In the genomic region with DNA sequence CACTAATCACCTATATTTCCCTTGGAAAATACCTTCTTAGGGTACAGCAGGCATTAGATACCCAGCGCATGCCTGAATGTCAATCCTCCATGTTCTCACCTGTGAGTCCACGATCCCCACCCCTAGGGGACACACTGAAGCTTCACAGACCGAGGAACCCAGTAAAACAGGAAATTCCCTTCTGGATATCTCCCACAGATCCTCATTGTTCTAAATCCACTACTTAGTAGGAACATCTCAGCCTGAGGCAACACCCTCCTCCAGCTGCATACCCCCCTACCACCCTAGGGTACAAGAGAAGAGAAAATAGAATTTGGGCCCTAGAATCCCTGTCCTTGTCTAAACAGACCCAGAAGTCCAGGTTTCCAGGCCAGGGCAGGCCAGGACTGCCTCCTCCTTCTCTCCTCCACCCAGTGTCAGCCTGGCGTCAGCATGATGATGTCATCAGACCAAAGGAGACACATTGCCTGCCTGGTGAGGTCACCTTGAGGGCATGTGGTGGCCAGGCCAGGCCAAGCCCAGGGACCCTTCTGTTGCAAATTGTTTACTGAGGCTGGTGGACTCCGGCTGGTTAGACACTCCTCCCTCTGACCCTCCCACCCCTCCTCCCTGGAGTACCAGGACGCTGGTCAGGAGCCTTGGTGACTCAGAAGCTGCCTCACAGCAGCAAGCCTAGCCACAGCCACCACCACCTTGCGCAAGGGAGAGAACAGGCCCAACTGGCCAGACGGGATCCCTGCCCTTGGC, we compare ENCODE assay signal across 8 cellular contexts. TPM values are rescaled to one million over a fixed set of nuclear protein-coding genes. Genes with fewer than 3 reads are reported as not detected.
A peak's percentile ranks its signal among the peaks of the same experiment; 100 is the strongest.
DNase-seq lines count a peak whose midpoint lies in the region; ATAC-seq and TF ChIP-seq lines count a peak whose summit lies in the region.

No MANE protein-coding gene starts in this region.

- TF ChIP-seq CTCF in chondrocyte (IDR thresholded peaks at IDR 0.05): no peak

- H3K79me2 ChIP-seq in mesendoderm (ENCODE audit: control insufficient read depth, insufficient read depth, low read length): no peaks in the 10 kb centered on the region
- no peaks in the 10 kb centered on the region for H3K79me2 ChIP-seq in Karpas-422 (ENCODE audit: low read length)

- H2AK5ac ChIP-seq in mesendoderm (ENCODE audit: low read length): no peak overlapping the region

- H3K56ac ChIP-seq in mesendoderm (ENCODE audit: low read length): peak overlapping the region; percentile 27

- no CpG with 5 or more reads among the region's 8 CpGs for WGBS in mesendoderm (ENCODE audit: extremely low coverage, insufficient coverage, low lambda C conversion rate)

- H3K4me3 ChIP-seq in MG63 (no peak overlapping the region), mesendoderm (ENCODE audit: low read length) (no peak overlapping the region), Karpas-422 (ENCODE audit: low read length) (no peak overlapping the region)

- H3K4me1 ChIP-seq in mesendoderm (ENCODE audit: control insufficient read depth, low read depth, low read length): peaks cover 8% of the 10 kb centered on the region
- no peaks in the 10 kb centered on the region for H3K4me1 ChIP-seq in Karpas-422 (ENCODE audit: low read length)

- no peak overlapping the region for H2AFZ ChIP-seq in Karpas-422 (ENCODE audit: low read length)

- H3K9me3 Mint-ChIP-seq in chondrocyte (ENCODE audit: low read depth): no peaks in the 10 kb centered on the region

- H3K4me2 ChIP-seq in mesendoderm (ENCODE audit: low read length): no peak overlapping the region
- no peak overlapping the region for H3K4me2 ChIP-seq in Karpas-422 (ENCODE audit: low read depth, low read length, poor library complexity, severe bottlenecking)

- H3K4me3 Mint-ChIP-seq in chondrocyte (ENCODE audit: unreplicated experiment): no peak overlapping the region

- H4K20me1 ChIP-seq in Karpas-422 (ENCODE audit: insufficient read depth, low read depth, low read length): no peaks in the 10 kb centered on the region

- peak overlapping the region; percentile 58 for H3K27ac Mint-ChIP-seq in chondrocyte (ENCODE audit: unreplicated experiment)

- H3K79me1 ChIP-seq in mesendoderm (ENCODE audit: low read length): no peaks in the 10 kb centered on the region

- no peak overlapping the region for H4K5ac ChIP-seq in mesendoderm (ENCODE audit: low read length)

- no peak overlapping the region for H4K8ac ChIP-seq in mesendoderm (ENCODE audit: low read depth, low read length)

- H3K9me2 ChIP-seq in Karpas-422 (replicated peaks; ENCODE audit: insufficient read depth, low read length): no peaks in the 10 kb centered on the region

- H3K4ac ChIP-seq in mesendoderm (ENCODE audit: low read depth, low read length): no peak overlapping the region

- H3K9ac ChIP-seq in mesendoderm (ENCODE audit: low read length) (no peak overlapping the region), Karpas-422 (ENCODE audit: low read length) (no peak overlapping the region)

- no peak overlapping the region for H3K18ac ChIP-seq in mesendoderm (ENCODE audit: low read length)

- no peak overlapping the region for H3K27ac ChIP-seq in mesendoderm (ENCODE audit: low read depth, low read length)
- no peak overlapping the region for H3K27ac ChIP-seq in Karpas-422 (ENCODE audit: low read length)

- H2BK5ac ChIP-seq in mesendoderm (ENCODE audit: low read length): no peak overlapping the region

- no peaks in the 10 kb centered on the region for H3K9me3 ChIP-seq in MG63
- H3K9me3 ChIP-seq in Karpas-422 (ENCODE audit: low read length): no peaks in the 10 kb centered on the region

- no peak for ATAC-seq in GM18909 (IDR thresholded peaks at IDR 0.05; ENCODE audit: poor library complexity, unreplicated experiment)
- ATAC-seq in GM21528 (IDR thresholded peaks at IDR 0.05; ENCODE audit: low FRiP score, unreplicated experiment): no peak

- no peaks in the 10 kb centered on the region for H3K27me3 Mint-ChIP-seq in chondrocyte (ENCODE audit: low read depth)

- DNase-seq in AG20443 (ENCODE audit: low spot score) (peak; percentile 96), MG63 (peak; percentile 94), chondrocyte (ENCODE audit: low spot score) (no peak), mesendoderm (peak; percentile 93), Karpas-422 (no peak), NCI-H526 treated with DMSO at 0.1 percent for 48 hours (lab: John Stamatoyannopoulos, UW) (no peak)

- H3K36me3 ChIP-seq in MG63 (no peaks in the 10 kb centered on the region), mesendoderm (ENCODE audit: control insufficient read depth, insufficient read depth, low read length) (no peaks in the 10 kb centered on the region), Karpas-422 (ENCODE audit: insufficient read depth, low read length) (no peaks in the 10 kb centered on the region)

- peaks cover 38% of the 10 kb centered on the region for H3K4me1 Mint-ChIP-seq in chondrocyte (ENCODE audit: low read depth)

- H3K27me3 ChIP-seq in MG63: no peaks in the 10 kb centered on the region
- H3K27me3 ChIP-seq in mesendoderm (ENCODE audit: insufficient read depth, low read length, poor library complexity): no peaks in the 10 kb centered on the region
- H3K27me3 ChIP-seq in Karpas-422 (ENCODE audit: low read length): no peaks in the 10 kb centered on the region

- no peak overlapping the region for H3K23ac ChIP-seq in mesendoderm (ENCODE audit: low read length)

- no peak overlapping the region for H2BK15ac ChIP-seq in mesendoderm (replicated peaks; ENCODE audit: low read depth)

- H2BK120ac ChIP-seq in mesendoderm (ENCODE audit: low read depth, low read length): no peak overlapping the region

- no peaks in the 10 kb centered on the region for H3K36me3 Mint-ChIP-seq in chondrocyte (ENCODE audit: low read depth)

RNA-seq across cellular contexts. Expression of gene NECTIN4, which starts 6.2 kb away (rescaled TPM):
- total RNA-seq in MG63 (2014; rRNA removed; shearing (Covaris generic); ENCODE audit: low replicate concordance): not detected in 2 replicates
- total RNA-seq in chondrocyte: 0.12 to 0.26 TPM (median 0.12 TPM) in 3 replicates
- polyA plus RNA-seq in mesendoderm (2013, experiment 1 of 2): 0.24 TPM
- polyA plus RNA-seq in mesendoderm (2013, experiment 2 of 2): 0.22 TPM
- total RNA-seq in Karpas-422 (2014; rRNA removed; shearing (Covaris generic); ENCODE audit: low replicate concordance): not detected in 2 replicates

RNA-seq across cellular contexts. Expression of gene ARHGAP30, which starts 13.5 kb away (rescaled TPM):
- not detected in 2 replicates for total RNA-seq in MG63 (2014; rRNA removed; shearing (Covaris generic); ENCODE audit: low replicate concordance)
- not detected in 3 replicates for total RNA-seq in chondrocyte
- polyA plus RNA-seq in mesendoderm (2013, experiment 1 of 2): 0.56 TPM
- polyA plus RNA-seq in mesendoderm (2013, experiment 2 of 2): 0.55 TPM
- total RNA-seq in Karpas-422 (2014; rRNA removed; shearing (Covaris generic); ENCODE audit: low replicate concordance): 36.5 and 59.6 TPM in 2 replicates

RNA-seq across cellular contexts. Expression of gene KLHDC9, which starts 15.0 kb away (rescaled TPM):
- total RNA-seq in MG63 (2014; rRNA removed; shearing (Covaris generic); ENCODE audit: low replicate concordance): not detected in 2 replicates
- 1.1 to 4.4 TPM (median 1.6 TPM) in 3 replicates for total RNA-seq in chondrocyte
- polyA plus RNA-seq in mesendoderm (2013, experiment 1 of 2): 3.8 TPM
- polyA plus RNA-seq in mesendoderm (2013, experiment 2 of 2): 3.7 TPM
- total RNA-seq in Karpas-422 (2014; rRNA removed; shearing (Covaris generic); ENCODE audit: low replicate concordance): 6.1 and 11.0 TPM in 2 replicates

RNA-seq across cellular contexts. Expression of gene PFDN2, which starts 34.7 kb away (rescaled TPM):
- 32.6 and 36.1 TPM in 2 replicates for total RNA-seq in MG63 (2014; rRNA removed; shearing (Covaris generic); ENCODE audit: low replicate concordance)
- 53.7 to 58.7 TPM (median 57.9 TPM) in 3 replicates for total RNA-seq in chondrocyte
- polyA plus RNA-seq in mesendoderm (2013, experiment 1 of 2): 308 TPM
- polyA plus RNA-seq in mesendoderm (2013, experiment 2 of 2): 280 TPM
- total RNA-seq in Karpas-422 (2014; rRNA removed; shearing (Covaris generic); ENCODE audit: low replicate concordance): 34.1 and 71.0 TPM in 2 replicates

RNA-seq across cellular contexts. Expression of gene NIT1, which starts 34.7 kb away (rescaled TPM):
- 8.9 and 14.1 TPM in 2 replicates for total RNA-seq in MG63 (2014; rRNA removed; shearing (Covaris generic); ENCODE audit: low replicate concordance)
- total RNA-seq in chondrocyte: 25.3 to 33.1 TPM (median 27.6 TPM) in 3 replicates
- 26.3 TPM for polyA plus RNA-seq in mesendoderm (2013, experiment 1 of 2)
- 27.9 TPM for polyA plus RNA-seq in mesendoderm (2013, experiment 2 of 2)
- 41.5 and 44.0 TPM in 2 replicates for total RNA-seq in Karpas-422 (2014; rRNA removed; shearing (Covaris generic); ENCODE audit: low replicate concordance)

Comparison
In these comparisons a context has a peak if more than half of its experiments do, and no peak if none do; other contexts are left out.
1. DNase-seq: peak in AG20443 (single experiment), MG63 (single experiment) and mesendoderm (single experiment); none in chondrocyte (single experiment), Karpas-422 (single experiment) and NCI-H526 treated with DMSO at 0.1 percent for 48 hours (single experiment).
2. RNA of gene ARHGAP30, which starts 13.5 kb away (total RNA-seq): 36.5 to 59.6 TPM in Karpas-422; not detected in MG63 and not detected in chondrocyte; every median in the first group is over 10 times any median in the second.